16 cellular contexts compared by ENCODE assay signal in genomic region chr6:148898360-148899005, GRCh38.
"Had no signal": no experiment of that assay in that cellular context is flagged by ENCODE, and none has a peak within 500 bp of the region (broad histone marks: within the 10 kb centered on the region; RNA-seq: fewer than 3 reads in every experiment).

No MANE protein-coding gene starts in this region.

- H3K27me3 Mint-ChIP-seq: activated CD4-positive, alpha-beta memory T cell treated with anti-CD3 and anti-CD28 coated beads for 36 hours; naive B cell; type B pancreatic cell had no signal

- H3K27ac Mint-ChIP-seq: activated CD4-positive, alpha-beta memory T cell treated with anti-CD3 and anti-CD28 coated beads for 36 hours; activated naive CD8-positive, alpha-beta T cell treated with anti-CD3 and anti-CD28 coated beads, Interleukin-2, amount 10 ng/mL, durations not matched to agents 7 days and 5 days; naive B cell; type B pancreatic cell had no signal

- H3K36me3 Mint-ChIP-seq: activated naive CD8-positive, alpha-beta T cell treated with anti-CD3 and anti-CD28 coated beads, Interleukin-2, amount 10 ng/mL, durations not matched to agents 7 days and 5 days had no signal

- H3K4me1 ChIP-seq: colonic mucosa, right lobe of liver had no signal

- ATAC-seq: right lobe of liver had no signal

- H3K4me3 Mint-ChIP-seq: activated CD4-positive, alpha-beta memory T cell treated with anti-CD3 and anti-CD28 coated beads for 36 hours; activated naive CD8-positive, alpha-beta T cell treated with anti-CD3 and anti-CD28 coated beads, Interleukin-2, amount 10 ng/mL, durations not matched to agents 7 days and 5 days; naive B cell; type B pancreatic cell had no signal

- H3K4me1 Mint-ChIP-seq: activated naive CD8-positive, alpha-beta T cell treated with anti-CD3 and anti-CD28 coated beads, Interleukin-2, amount 10 ng/mL, durations not matched to agents 7 days and 5 days had no signal

- FAIRE-seq: astrocyte had no signal

- DNase-seq: activated CD4-positive, alpha-beta memory T cell treated with anti-CD3 and anti-CD28 coated beads for 36 hours; activated CD8-positive, alpha-beta memory T cell treated with anti-CD3 and anti-CD28 coated beads, Interleukin-2, amount 50 U/mL, for 48 hours; activated naive CD8-positive, alpha-beta T cell treated with anti-CD3 and anti-CD28 coated beads, Interleukin-2, amount 10 ng/mL, durations not matched to agents 7 days and 5 days; caudate nucleus; colonic mucosa; effector CD4-positive, alpha-beta T cell; hypothalamus; naive B cell; right lobe of liver; stimulated activated CD4-positive, alpha-beta T cell treated with anti-CD3 and anti-CD28 coated beads, Interleukin-2, amount 100 ng/mL, for 24 hours; stimulated activated naive CD4-positive, alpha-beta T cell treated with Interleukin-2 at 50 U/mL for 16 hours; T1000 had no signal

- H3K9me3 ChIP-seq: colonic mucosa, neutrophil had no signal

- H3K27ac ChIP-seq: colonic mucosa, epithelial cell of prostate, neutrophil, right lobe of liver had no signal

- H3K9me3 Mint-ChIP-seq: activated naive CD8-positive, alpha-beta T cell treated with anti-CD3 and anti-CD28 coated beads, Interleukin-2, amount 10 ng/mL, durations not matched to agents 7 days and 5 days had no signal

- H3K36me3 ChIP-seq: colonic mucosa, neutrophil, right lobe of liver had no signal

- H3K4me3 ChIP-seq: colonic mucosa, right lobe of liver had no signal
